In the genomic region with DNA sequence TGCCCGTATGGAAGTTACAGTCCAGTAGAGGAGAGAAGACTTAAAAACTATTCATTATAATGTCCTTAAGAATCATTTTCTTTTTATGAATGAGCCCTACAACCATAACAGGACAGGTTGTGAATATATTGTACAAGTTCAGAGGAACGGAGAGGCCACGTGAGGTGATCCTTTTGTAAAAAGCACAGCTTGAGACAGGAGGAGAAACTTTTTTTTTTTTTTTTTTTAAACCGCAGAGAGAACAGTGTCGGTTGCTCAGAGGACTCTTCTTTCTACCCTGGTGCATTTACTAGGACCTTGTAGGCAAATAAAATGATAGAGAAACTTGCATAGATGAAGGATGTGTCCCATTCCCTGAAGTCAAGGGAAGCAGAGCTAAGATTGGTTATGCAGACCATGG, we compare ENCODE assay signal across 19 cellular contexts. TPM values are rescaled to one million over a fixed set of nuclear protein-coding genes. Genes with fewer than 3 reads are reported as not detected.
DNase-seq lines count a peak whose midpoint lies in the region; ATAC-seq, FAIRE-seq and TF ChIP-seq lines count a peak whose summit lies in the region.
"Had no signal": no experiment of that assay in that cellular context is flagged by ENCODE, and none has a peak within 500 bp of the region (broad histone marks: within the 10 kb centered on the region; RNA-seq: fewer than 3 reads in every experiment).

No MANE protein-coding gene starts in this region.

- intact Hi-C loops in CD4-positive, alpha-beta memory T cell (cut with micrococcal nuclease): no loop called here

- no peak for FAIRE-seq in GM12891 (lab: Jason Lieb, UNC)
- FAIRE-seq: G401.6 had no signal

- no peak overlapping the region for H3K27ac ChIP-seq in CD4-positive, alpha-beta memory T cell (ENCODE audit: low read depth, low read length)
- no peak overlapping the region for H3K27ac ChIP-seq in HEK293 (ENCODE audit: extremely low read depth, low read depth, low read length)
- H3K27ac ChIP-seq: ovary, PC-9, sigmoid colon, SJCRH30 had no signal

- peaks cover 9 to 17% of the 10 kb centered on the region in 2 donors for H3K36me3 Mint-ChIP-seq in CD4-positive, alpha-beta memory T cell
- H3K36me3 Mint-ChIP-seq in activated naive CD8-positive, alpha-beta T cell: peaks cover 12% of the 10 kb centered on the region
- H3K36me3 Mint-ChIP-seq in natural killer cell treated with Interleukin-12 subunit alpha and Interleukin-12 subunit beta and Interleukin-15 and Interleukin-18, amount 100 ng/mL, for 72 hours: peaks cover 13% of the 10 kb centered on the region

- H3K4me3 Mint-ChIP-seq in CD4-positive, alpha-beta memory T cell: peak overlapping the region in 7 of 8 donors; percentile 13 to 76 (median 43)
- H3K4me3 Mint-ChIP-seq in activated naive CD8-positive, alpha-beta T cell: peak overlapping the region; percentile 62
- peak overlapping the region; percentile 39 for H3K4me3 Mint-ChIP-seq in natural killer cell treated with Interleukin-12 subunit alpha and Interleukin-12 subunit beta and Interleukin-15 and Interleukin-18, amount 100 ng/mL, for 72 hours
- H3K4me3 Mint-ChIP-seq: B cell had no signal

- no peak for ATAC-seq in natural killer cell treated with Interleukin-12 subunit alpha and Interleukin-12 subunit beta and Interleukin-15 and Interleukin-18, amount 100 ng/mL, for 72 hours
- ATAC-seq: HCT116 had no signal

- H3K9me3 ChIP-seq in CD4-positive, alpha-beta memory T cell (ENCODE audit: control insufficient read depth in 1 of 2, low read length in 2 of 2): no peaks in the 10 kb centered on the region
- H3K9me3 ChIP-seq in HEK293 (ENCODE audit: control insufficient read depth, insufficient read depth, low read depth, low read length): no peaks in the 10 kb centered on the region
- H3K9me3 ChIP-seq: ovary had no signal

- DNase-seq in CD4-positive, alpha-beta memory T cell: peak in 4 of 5 donors; percentile 26 to 37 (median 32)
- no peak for DNase-seq in natural killer cell treated with Interleukin-12 subunit alpha and Interleukin-12 subunit beta and Interleukin-15 and Interleukin-18, amount 100 ng/mL, for 72 hours (ENCODE audit: low spot score)
- DNase-seq in GM12891 (ENCODE audit: insufficient read length, low spot score) (no peak), dedifferentiated amniotic fluid mesenchymal stem cell (ENCODE audit: extremely low spot score) (no peak), Ammon's horn (ENCODE audit: low spot score) (no peak)
- DNase-seq: amygdala, KBM-7, NCI-H2081 treated with DMSO at 0.1 percent for 48 hours, NCI-H526 treated with DMSO at 0.1 percent for 48 hours, ovary, PC-9, sigmoid colon, SJCRH30, T-helper 9 cell had no signal

- POLR2A ChIA-PET in CD4-positive, alpha-beta memory T cell (lab: Charles Lee; ENCODE audit: partially characterized antibody): interaction anchor here (0.5 to 1.1 kb wide), 3 partner anchors 9 to 165 kb away, joined by 3 read pairs; no protein-coding TSS in a partner anchor
- POLR2A ChIA-PET in HEK293 (lab: Yijun Ruan, JAX): interaction anchor here (0.7 to 1.0 kb wide), 2 partner anchors 9 kb away, joined by 3 to 4 read pairs; no protein-coding TSS in a partner anchor

- H3K9me3 Mint-ChIP-seq in CD4-positive, alpha-beta memory T cell: peaks cover 0 to 21% (median 12%) of the 10 kb centered on the region in 8 donors
- peaks cover 10% of the 10 kb centered on the region for H3K9me3 Mint-ChIP-seq in activated naive CD8-positive, alpha-beta T cell (ENCODE audit: low read depth)
- H3K9me3 Mint-ChIP-seq in natural killer cell treated with Interleukin-12 subunit alpha and Interleukin-12 subunit beta and Interleukin-15 and Interleukin-18, amount 100 ng/mL, for 72 hours: no peaks in the 10 kb centered on the region

- peaks cover 52 to 82% (median 72%) of the 10 kb centered on the region in 4 donors for H3K4me1 Mint-ChIP-seq in CD4-positive, alpha-beta memory T cell
- H3K4me1 Mint-ChIP-seq in activated naive CD8-positive, alpha-beta T cell (ENCODE audit: low read depth): peaks cover 80% of the 10 kb centered on the region
- peaks cover 60 to 77% of the 10 kb centered on the region in 2 donors for H3K4me1 Mint-ChIP-seq in natural killer cell treated with Interleukin-12 subunit alpha and Interleukin-12 subunit beta and Interleukin-15 and Interleukin-18, amount 100 ng/mL, for 72 hours (ENCODE audit: low read depth in 2 of 2)

- no peak for TF ChIP-seq POLR2A in GM12891 (IDR thresholded peaks at IDR 0.05; ENCODE audit: low read depth, low read length)

- H3K4me1 ChIP-seq in CD4-positive, alpha-beta memory T cell (ENCODE audit: insufficient read depth, low read length): peaks cover 71% of the 10 kb centered on the region
- H3K4me1 ChIP-seq in HEK293 (ENCODE audit: control insufficient read depth, insufficient read depth, low read length): peaks cover 13% of the 10 kb centered on the region

- no peaks in the 10 kb centered on the region for H3K36me3 ChIP-seq in CD4-positive, alpha-beta memory T cell (ENCODE audit: insufficient read depth, low read length)
- no peaks in the 10 kb centered on the region for H3K36me3 ChIP-seq in HEK293 (ENCODE audit: control insufficient read depth in 2 of 2, insufficient read depth in 1 of 2, low read length in 2 of 2)
- H3K36me3 ChIP-seq: ovary, sigmoid colon, SJCRH30 had no signal

- CTCF ChIA-PET in CD4-positive, alpha-beta memory T cell (lab: Charles Lee; ENCODE audit: partially characterized antibody): no interaction called here
- CTCF ChIA-PET in HEK293 (lab: Yijun Ruan, JAX): no interaction called here

- peak overlapping the region in 6 of 7 donors; percentile 0 to 75 (median 41) for H3K27ac Mint-ChIP-seq in CD4-positive, alpha-beta memory T cell
- H3K27ac Mint-ChIP-seq in activated naive CD8-positive, alpha-beta T cell: peak overlapping the region; percentile 64
- peak overlapping the region; percentile 40 to 45 for H3K27ac Mint-ChIP-seq in natural killer cell treated with Interleukin-12 subunit alpha and Interleukin-12 subunit beta and Interleukin-15 and Interleukin-18, amount 100 ng/mL, for 72 hours

- H3K27me3 ChIP-seq in CD4-positive, alpha-beta memory T cell (ENCODE audit: insufficient read depth, low read length): no peaks in the 10 kb centered on the region
- H3K27me3 ChIP-seq: ovary, sigmoid colon, SJCRH30 had no signal

- H3K27me3 Mint-ChIP-seq in CD4-positive, alpha-beta memory T cell: no peaks in the 10 kb centered on the region
- H3K27me3 Mint-ChIP-seq in activated naive CD8-positive, alpha-beta T cell: no peaks in the 10 kb centered on the region
- no peaks in the 10 kb centered on the region for H3K27me3 Mint-ChIP-seq in natural killer cell treated with Interleukin-12 subunit alpha and Interleukin-12 subunit beta and Interleukin-15 and Interleukin-18, amount 100 ng/mL, for 72 hours
- H3K27me3 Mint-ChIP-seq: B cell had no signal

- no peak for TF ChIP-seq CTCF in HEK293 (tag by site-specific recombination; IDR thresholded peaks at IDR 0.05)

- no peak overlapping the region for H3K4me3 ChIP-seq in CD4-positive, alpha-beta memory T cell (ENCODE audit: low read length in 2 of 2)
- H3K4me3 ChIP-seq in HEK293 (ENCODE audit: low read depth, low read length): no peak overlapping the region
- H3K4me3 ChIP-seq: ovary, PC-9, sigmoid colon, SJCRH30 had no signal

TF ChIP-seq in HEK293, 187 proteins besides CTCF, POLR2A, EP300 and RAD21 (continues in another document):
- TF ChIP-seq ZNF26 (tag by site-specific recombination; IDR thresholded peaks at IDR 0.05): no peak

TF ChIP-seq in GM12891, 5 proteins besides CTCF, POLR2A, EP300 and RAD21:
- TF ChIP-seq SPI1 (IDR thresholded peaks at IDR 0.05; ENCODE audit: low read depth, low read length): no peak
TF ChIP-seq in GM12891: peak in this region for 0.

RNA-seq across cellular contexts. Expression of gene DYRK1A, which starts 32.1 kb away (rescaled TPM):
- 100 to 1,000 TPM; 126 to 130 TPM for total RNA-seq in CD4-positive, alpha-beta memory T cell
- 1 to 10 TPM; 1.4 to 4.2 TPM for polyA plus RNA-seq in CD4-positive, alpha-beta memory T cell
- 10 to 100 TPM; 83.5 to 90.1 TPM for total RNA-seq in natural killer cell treated with Interleukin-12 subunit alpha and Interleukin-12 subunit beta and Interleukin-15 and Interleukin-18, amount 100 ng/mL, for 72 hours
- 16.2 TPM for polyA plus RNA-seq in GM12891 (2012; ENCODE audit: low read depth, missing spikeins)

Comparison
In these comparisons a context has a peak if more than half of its experiments do, and no peak if none do; other contexts are left out.
1. DNase-seq: peak in CD4-positive, alpha-beta memory T cell (4 of 5); none in natural killer cell treated with Interleukin-12 subunit alpha and Interleukin-12 subunit beta and Interleukin-15 and Interleukin-18, amount 100 ng/mL, for 72 hours (single experiment), GM12891 (single experiment), dedifferentiated amniotic fluid mesenchymal stem cell (single experiment) and Ammon's horn (single experiment).
2. Peak in every context shown above with its lines, with median percentiles within 50 percentile points of each other: H3K27ac Mint-ChIP-seq and H3K4me3 Mint-ChIP-seq.